ENCODE assay signal across 10 cellular contexts in genomic region chr3:62134061-62134496, GRCh38.
DNase-seq lines count a peak whose midpoint lies in the region; ATAC-seq and TF ChIP-seq lines count a peak whose summit lies in the region.
"Had no signal": no experiment of that assay in that cellular context is flagged by ENCODE, and none has a peak within 500 bp of the region (broad histone marks: within the 10 kb centered on the region; RNA-seq: fewer than 3 reads in every experiment).

No MANE protein-coding gene starts in this region.

- TF ChIP-seq CTCF in nephron progenitor cell (IDR thresholded peaks at IDR 0.05) (no peak), natural killer cell (IDR thresholded peaks at IDR 0.05) (no peak)

- DNase-seq in EH (ENCODE audit: low read depth) (peak; percentile 41), NCI-H69 (lab: John Stamatoyannopoulos, UW) (peak; percentile 79), dedifferentiated amniotic fluid mesenchymal stem cell (ENCODE audit: extremely low spot score) (peak; percentile 18), nephron progenitor cell (no peak), natural killer cell (no peak), SHP77 treated with DMSO at 0.1 percent for 48 hours (lab: John Stamatoyannopoulos, UW) (no peak)
- no peak for DNase-seq in stimulated activated CD4-positive, alpha-beta T cell treated with anti-CD3 and anti-CD28 coated beads, Interleukin-4, amount 100 ng/mL, for 1 hour
- DNase-seq: MM.1S, T-helper 1 cell had no signal

- H3K27me3 Mint-ChIP-seq in nephron progenitor cell (ENCODE audit: low read depth, poor library complexity) (no peaks in the 10 kb centered on the region), natural killer cell (ENCODE audit: low read depth in 2 of 2) (no peaks in the 10 kb centered on the region)

- H3K36me3 Mint-ChIP-seq in nephron progenitor cell (ENCODE audit: low read depth) (peaks cover 58% of the 10 kb centered on the region), natural killer cell (no peaks in the 10 kb centered on the region)

- H3K4me1 Mint-ChIP-seq in nephron progenitor cell (peaks cover 48% of the 10 kb centered on the region), natural killer cell (no peaks in the 10 kb centered on the region)

- ATAC-seq in natural killer cell = no peak
- ATAC-seq in GM19452 (IDR thresholded peaks at IDR 0.05; ENCODE audit: unreplicated experiment) = no peak

- no peak overlapping the region for H3K4me3 Mint-ChIP-seq in nephron progenitor cell
- no peak overlapping the region for H3K4me3 Mint-ChIP-seq in natural killer cell

- intact Hi-C loops in natural killer cell (cut with micrococcal nuclease) = no loop called here

- H3K27ac Mint-ChIP-seq in nephron progenitor cell = peak overlapping the region; percentile 12
- H3K27ac Mint-ChIP-seq in natural killer cell = no peak overlapping the region

- H3K9me3 Mint-ChIP-seq in nephron progenitor cell (peaks cover 20% of the 10 kb centered on the region), natural killer cell (peaks cover 2 to 5% of the 10 kb centered on the region in 2 donors)

Comparison
In these comparisons a context has a peak if more than half of its experiments do, and no peak if none do; other contexts are left out.
1. DNase-seq: peak in EH (single experiment), NCI-H69 (single experiment) and dedifferentiated amniotic fluid mesenchymal stem cell (single experiment); none in nephron progenitor cell (single experiment), natural killer cell (single experiment), stimulated activated CD4-positive, alpha-beta T cell treated with anti-CD3 and anti-CD28 coated beads, Interleukin-4, amount 100 ng/mL, for 1 hour (single experiment) and SHP77 treated with DMSO at 0.1 percent for 48 hours (single experiment).